In the genomic region with DNA sequence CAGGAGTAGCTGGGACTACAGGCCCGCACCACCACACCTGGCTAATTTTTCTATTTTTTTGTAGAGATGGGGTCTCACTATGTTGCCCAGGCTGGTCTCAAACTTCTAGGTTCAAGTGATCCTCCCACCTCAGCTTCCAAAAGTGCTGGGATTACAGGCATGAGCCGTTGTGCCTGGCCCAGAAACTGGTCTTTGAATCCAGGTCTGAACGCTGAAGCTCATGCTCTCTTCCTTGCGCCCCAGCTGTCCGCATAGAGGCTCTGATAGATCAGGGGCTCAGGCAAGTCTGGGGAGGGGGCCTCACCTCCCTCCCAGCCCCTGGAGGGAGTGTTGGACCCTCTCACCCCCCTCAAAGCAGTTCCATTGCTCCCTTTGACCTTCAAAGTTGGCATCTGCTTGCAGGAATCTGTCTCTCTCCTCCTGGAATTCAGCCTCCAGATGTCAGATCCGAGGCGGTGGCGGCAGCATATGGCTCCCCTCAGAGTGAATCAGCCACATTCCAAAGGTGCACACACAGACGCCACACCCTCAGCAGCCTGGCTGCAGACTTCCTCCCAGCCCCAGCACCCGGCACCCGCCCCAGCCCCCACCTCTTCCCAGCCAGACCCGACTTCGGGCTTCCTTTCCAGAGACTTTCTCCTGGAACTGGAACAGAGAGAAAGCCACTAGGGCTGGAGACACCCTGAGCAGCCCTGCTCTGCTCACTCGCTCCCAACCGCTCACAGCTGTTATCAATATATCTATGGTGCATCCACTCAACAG, we compare ENCODE assay signal across 9 cellular contexts. TPM values are rescaled to one million over a fixed set of nuclear protein-coding genes. Genes with fewer than 3 reads are reported as not detected.
DNase-seq lines count a peak whose midpoint lies in the region; ATAC-seq and TF ChIP-seq lines count a peak whose summit lies in the region.
"Had no signal": no experiment of that assay in that cellular context is flagged by ENCODE, and none has a peak within 500 bp of the region (broad histone marks: within the 10 kb centered on the region; RNA-seq: fewer than 3 reads in every experiment).

No MANE protein-coding gene starts in this region.

- H3K4me1 ChIP-seq in ovary (ENCODE audit: insufficient read depth): peaks cover 13% of the 10 kb centered on the region

- DNase-seq in Daoy (ENCODE audit: low read depth): peak; percentile 95
- DNase-seq in RPMI7951 (ENCODE audit: low read depth): peak; percentile 91
- peak; percentile 62 for DNase-seq in fibroblast of the conjunctiva (ENCODE audit: low read depth)
- DNase-seq in ovary: peak; percentile 71 to 82 (median 72)
- no peak for DNase-seq in activated T-cell treated with anti-CD3 and anti-CD28 coated beads, Interleukin-2, amount 50 U/mL, for 72 hours
- DNase-seq in NCI-H1092 treated with DMSO at 0.1 percent for 48 hours (lab: John Stamatoyannopoulos, UW): no peak

- no peaks in the 10 kb centered on the region for H3K27me3 ChIP-seq in ovary

- no peaks in the 10 kb centered on the region for H3K9me3 ChIP-seq in ovary

- no peak overlapping the region for H3K4me3 Mint-ChIP-seq in activated T-cell treated with anti-CD3 and anti-CD28 coated beads, Interleukin-2, amount 50 U/mL, for 72 hours

- no peak overlapping the region for H3K27ac Mint-ChIP-seq in activated T-cell treated with anti-CD3 and anti-CD28 coated beads, Interleukin-2, amount 50 U/mL, for 72 hours

- H3K27ac ChIP-seq in ovary: peak overlapping the region in 1 of 2 donors; percentile 2

- peak overlapping the region; percentile 3 for H3K4me3 ChIP-seq in ovary

- H3K27me3 Mint-ChIP-seq in activated T-cell treated with anti-CD3 and anti-CD28 coated beads, Interleukin-2, amount 50 U/mL, for 72 hours (ENCODE audit: low read depth): peaks cover 1% of the 10 kb centered on the region

- intact Hi-C loops in ovary (cut with DNase I): no loop called here

- no peak for TF ChIP-seq EP300 in ovary (IDR thresholded peaks at IDR 0.05)

- TF ChIP-seq POLR2A in ovary (IDR thresholded peaks at IDR 0.05): no peak

- peaks cover 7% of the 10 kb centered on the region for H3K4me1 Mint-ChIP-seq in activated T-cell treated with anti-CD3 and anti-CD28 coated beads, Interleukin-2, amount 50 U/mL, for 72 hours (ENCODE audit: low read depth)

- no peaks in the 10 kb centered on the region for H3K36me3 ChIP-seq in ovary

- TF ChIP-seq CTCF in ovary (IDR thresholded peaks at IDR 0.05): no peak

- no peaks in the 10 kb centered on the region for H3K9me3 Mint-ChIP-seq in activated T-cell treated with anti-CD3 and anti-CD28 coated beads, Interleukin-2, amount 50 U/mL, for 72 hours

- ATAC-seq in GM19455 (IDR thresholded peaks at IDR 0.05; ENCODE audit: unreplicated experiment) (no peak), GM18511 (IDR thresholded peaks at IDR 0.05; ENCODE audit: unreplicated experiment) (no peak)
- ATAC-seq in activated T-cell treated with anti-CD3 and anti-CD28 coated beads, Interleukin-2, amount 50 U/mL, for 72 hours (replicated peaks in 1 of 2): no peak

- peaks cover 0 to 3% of the 10 kb centered on the region in 2 donors for H3K36me3 Mint-ChIP-seq in activated T-cell treated with anti-CD3 and anti-CD28 coated beads, Interleukin-2, amount 50 U/mL, for 72 hours (ENCODE audit: insufficient read depth in 2 of 2)

- 14 to 21% (median 15%) methylated on average over 15 of the region's 15 CpGs for WGBS in ovary, 3 donors

RNA-seq across cellular contexts. Expression of a gene that starts 16.9 kb away (rescaled TPM):
- 0.36 and 0.46 TPM in 2 replicates for total RNA-seq in Daoy (2014; rRNA removed; shearing (Covaris generic))
- 0.24 and 0.49 TPM in 2 replicates for total RNA-seq in RPMI7951 (2014; rRNA removed; shearing (Covaris generic))
- 10 to 100 TPM in 5 of 7 donors, 1 to 10 TPM in 2; 5.1 to 79.5 (median 49.8) TPM for total RNA-seq in ovary
- polyA plus RNA-seq in ovary: 10 to 100 TPM in 1 of 2 donors, 1 to 10 TPM in 1; 1.6 to 24.6 TPM
- total RNA-seq in activated T-cell treated with anti-CD3 and anti-CD28 coated beads, Interleukin-2, amount 50 U/mL, for 72 hours: 1 to 10 TPM; 1.3 to 1.7 TPM

RNA-seq across cellular contexts. Expression of a gene that starts 26.1 kb away (rescaled TPM):
- 13.4 and 14.1 TPM in 2 replicates for total RNA-seq in Daoy (2014; rRNA removed; shearing (Covaris generic))
- total RNA-seq in RPMI7951 (2014; rRNA removed; shearing (Covaris generic)): 5.9 and 6.6 TPM in 2 replicates
- 10 to 100 TPM in 5 of 7 donors, 1 to 10 TPM in 2; 3.7 to 23.7 (median 18.3) TPM for total RNA-seq in ovary
- 10 to 100 TPM in 1 of 2 donors, 1 to 10 TPM in 1; 2.1 to 14.0 TPM for polyA plus RNA-seq in ovary
- 10 to 100 TPM; 17.8 to 27.2 TPM for total RNA-seq in activated T-cell treated with anti-CD3 and anti-CD28 coated beads, Interleukin-2, amount 50 U/mL, for 72 hours

RNA-seq across cellular contexts. Expression of a gene that starts 52.2 kb away (rescaled TPM):
- 34.1 and 71.8 TPM in 2 replicates for total RNA-seq in Daoy (2014; rRNA removed; shearing (Covaris generic))
- 25.8 and 46.3 TPM in 2 replicates for total RNA-seq in RPMI7951 (2014; rRNA removed; shearing (Covaris generic))
- 10 to 100 TPM; 24.0 to 47.2 (median 35.7) TPM for total RNA-seq in ovary
- polyA plus RNA-seq in ovary: 10 to 100 TPM; 18.5 to 42.2 TPM
- total RNA-seq in activated T-cell treated with anti-CD3 and anti-CD28 coated beads, Interleukin-2, amount 50 U/mL, for 72 hours: 10 to 100 TPM; 46.6 to 48.2 TPM

RNA-seq across cellular contexts. Expression of a gene that starts 57.1 kb away (rescaled TPM):
- total RNA-seq in Daoy (2014; rRNA removed; shearing (Covaris generic)): not detected in 2 replicates
- under 0.01 TPM in 1 of 2 replicates, not detected in the other for total RNA-seq in RPMI7951 (2014; rRNA removed; shearing (Covaris generic))
- total RNA-seq in ovary: 1 to 10 TPM in 3 of 7 donors, under 1 TPM in 4; under 0.01 to 2.1 (median 0.78) TPM
- 1 to 10 TPM; 1.1 to 7.5 TPM for polyA plus RNA-seq in ovary
- total RNA-seq in activated T-cell treated with anti-CD3 and anti-CD28 coated beads, Interleukin-2, amount 50 U/mL, for 72 hours: not detected
- total RNA-seq: SK-MEL-5 had no signal

Comparison
In these comparisons a context has a peak if more than half of its experiments do, and no peak if none do; other contexts are left out.
1. DNase-seq: peak in Daoy (single experiment), RPMI7951 (single experiment), fibroblast of the conjunctiva (single experiment) and ovary (5 of 5); none in activated T-cell treated with anti-CD3 and anti-CD28 coated beads, Interleukin-2, amount 50 U/mL, for 72 hours (0 of 2) and NCI-H1092 treated with DMSO at 0.1 percent for 48 hours (single experiment).